In genomic region chr9:104808030-104808614, GRCh38 we compare ENCODE assay signal across 8 cellular contexts. TPM values are rescaled to one million over a fixed set of nuclear protein-coding genes. Genes with fewer than 3 reads are reported as not detected.
DNase-seq lines count a peak whose midpoint lies in the region; ATAC-seq, FAIRE-seq and TF ChIP-seq lines count a peak whose summit lies in the region.

No MANE protein-coding gene starts in this region.

- H2BK5ac ChIP-seq in mesenchymal stem cell (ENCODE audit: low read depth, low read length, poor library complexity, severe bottlenecking): no peak overlapping the region

- H4K20me1 ChIP-seq in endothelial cell of umbilical vein (replicated peaks; ENCODE audit: control insufficient read depth, extremely low read depth, insufficient read depth, low read length): no peaks in the 10 kb centered on the region
- H4K20me1 ChIP-seq in osteoblast (ENCODE audit: insufficient read depth, low read length): no peaks in the 10 kb centered on the region

- no peak overlapping the region for H3K27ac ChIP-seq in endothelial cell of umbilical vein (ENCODE audit: insufficient read depth, low read depth, low read length)
- no peak overlapping the region for H3K27ac ChIP-seq in osteoblast (ENCODE audit: low read depth, low read length)
- H3K27ac ChIP-seq in mesenchymal stem cell (ENCODE audit: low read length, poor library complexity, severe bottlenecking): no peak overlapping the region

- in situ Hi-C loops in HAP-1 (cut with MboI; ENCODE audit: low sequenced_read_pairs): no loop called here

- BruUV-seq in endothelial cell of umbilical vein (replicated peaks; lab: Mats Ljungman, UMichigan): no TSS peak

- no peak overlapping the region for H3K18ac ChIP-seq in mesenchymal stem cell (ENCODE audit: low read depth in 1 of 2, low read length in 2 of 2)

- H2BK120ac ChIP-seq in mesenchymal stem cell (ENCODE audit: low read depth, low read length): no peak overlapping the region

- intact Hi-C loops in endothelial cell of umbilical vein (cut with micrococcal nuclease): loop anchor here (1.0 to 2.0 kb wide), 5 partner anchors 21 to 607 kb away; no protein-coding TSS in a partner anchor

- no peak for TF ChIP-seq POLR2A in endothelial cell of umbilical vein (IDR thresholded peaks at IDR 0.05; ENCODE audit: low read depth, low read length)

- POLR2A ChIA-PET in endothelial cell of umbilical vein (lab: Charles Lee): interaction anchor here (0.6 kb wide), 1 partner anchor 609 kb away, joined by 5 read pairs; no protein-coding TSS in a partner anchor

- H2BK15ac ChIP-seq in mesenchymal stem cell (ENCODE audit: low read depth, poor library complexity, severe bottlenecking): no peak overlapping the region

- H3K9ac ChIP-seq in endothelial cell of umbilical vein (replicated peaks; ENCODE audit: extremely low read depth, insufficient read depth, low read length) (no peak overlapping the region), mesenchymal stem cell (ENCODE audit: low read length) (no peak overlapping the region)

- no peak overlapping the region for H3K23ac ChIP-seq in mesenchymal stem cell (ENCODE audit: low read length in 2 of 2)

- no peaks in the 10 kb centered on the region for H3K9me1 ChIP-seq in endothelial cell of umbilical vein (replicated peaks; ENCODE audit: control insufficient read depth, extremely low read depth, insufficient read depth, low read length)

- DNase-seq in HAP-1 (ENCODE audit: low spot score in 2 of 2) (peak; percentile 16 to 63), NCI-H345 (lab: John Stamatoyannopoulos, UW) (peak; percentile 69), endothelial cell of umbilical vein (ENCODE audit: low read depth, low spot score) (peak; percentile 46), osteoblast (ENCODE audit: insufficient read length, low spot score, missing footprints) (no peak), cerebellar nuclear complex (lab: John Stamatoyannopoulos, UW) (no peak), mesenchymal stem cell (no peak)

- H3K27me3 ChIP-seq in HAP-1 (ENCODE audit: low read depth) (no peaks in the 10 kb centered on the region), endothelial cell of umbilical vein (ENCODE audit: control insufficient read depth in 2 of 2, insufficient read depth in 2 of 2, low read length in 2 of 2) (no peaks in the 10 kb centered on the region), osteoblast (ENCODE audit: insufficient read depth, low read length) (no peaks in the 10 kb centered on the region), mesenchymal stem cell (ENCODE audit: control insufficient read depth in 1 of 2, insufficient read depth in 1 of 2, low read length in 2 of 2) (no peaks in the 10 kb centered on the region)

- ATAC-seq in GM21423 (IDR thresholded peaks at IDR 0.05; ENCODE audit: unreplicated experiment): no peak
- no peak for ATAC-seq in GM21526 (IDR thresholded peaks at IDR 0.05; ENCODE audit: low FRiP score, unreplicated experiment)

- H3K4me2 ChIP-seq in endothelial cell of umbilical vein (ENCODE audit: insufficient read depth, low read length) (no peak overlapping the region), osteoblast (ENCODE audit: insufficient read depth, low read length) (no peak overlapping the region), mesenchymal stem cell (ENCODE audit: low read length, poor library complexity, severe bottlenecking) (no peak overlapping the region)

- H3K79me1 ChIP-seq in mesenchymal stem cell (replicated peaks; ENCODE audit: low read length, poor library complexity, severe bottlenecking): peaks cover 5% of the 10 kb centered on the region

- no peak overlapping the region for H2AK5ac ChIP-seq in mesenchymal stem cell (ENCODE audit: low read length, severe bottlenecking)

- no peak overlapping the region for H4K8ac ChIP-seq in mesenchymal stem cell (ENCODE audit: low read length)

- dilution Hi-C loops in endothelial cell of umbilical vein (cut with MboI; ENCODE audit: extremely low pct_ligation_motif_present, low sequenced_read_pairs): no loop called here

- 79% methylated on average over 3 of the region's 3 CpGs for WGBS in mesenchymal stem cell

- no peak overlapping the region for H3K4ac ChIP-seq in mesenchymal stem cell (ENCODE audit: low read depth in 1 of 2, low read length in 2 of 2)

- no peaks in the 10 kb centered on the region for H3K79me2 ChIP-seq in endothelial cell of umbilical vein (ENCODE audit: control insufficient read depth, insufficient read depth, low read length)
- H3K79me2 ChIP-seq in osteoblast (ENCODE audit: insufficient read depth, low read length): no peaks in the 10 kb centered on the region

- peak; percentile 24 to 48 for TF ChIP-seq CTCF in endothelial cell of umbilical vein (IDR thresholded peaks at IDR 0.05; ENCODE audit: extremely low read depth in 1 of 2, insufficient read depth in 1 of 2, low read depth in 1 of 2, low read length in 2 of 2)
- TF ChIP-seq CTCF in osteoblast (IDR thresholded peaks at IDR 0.05; ENCODE audit: extremely low read depth, low read depth, low read length): peak; percentile 52

- no peak overlapping the region for H2AFZ ChIP-seq in endothelial cell of umbilical vein (ENCODE audit: low read depth, low read length)
- H2AFZ ChIP-seq in osteoblast (ENCODE audit: low read length): no peak overlapping the region
- H2AFZ ChIP-seq in mesenchymal stem cell (ENCODE audit: low read depth, low read length): no peak overlapping the region

- no peak overlapping the region for H4K91ac ChIP-seq in mesenchymal stem cell (ENCODE audit: low read length)

- CTCF ChIA-PET in endothelial cell of umbilical vein (lab: Charles Lee): interaction anchor here (0.6 to 1.8 kb wide), 12 partner anchors 22 to 609 kb away, joined by 3 to 7 read pairs (median 3); no protein-coding TSS in a partner anchor

- no peak overlapping the region for H3K4me3 ChIP-seq in HAP-1
- no peak overlapping the region for H3K4me3 ChIP-seq in endothelial cell of umbilical vein (replicated peaks in 1 of 3; ENCODE audit: insufficient read depth in 1 of 3, low read depth in 1 of 3, low read length in 3 of 3)
- H3K4me3 ChIP-seq in osteoblast (ENCODE audit: insufficient read depth, low read length): no peak overlapping the region
- H3K4me3 ChIP-seq in mesenchymal stem cell (ENCODE audit: insufficient read depth in 1 of 2, low read depth in 1 of 2, low read length in 2 of 2): no peak overlapping the region

- FAIRE-seq in endothelial cell of umbilical vein (lab: Jason Lieb, UNC): peak; percentile 50

- no peaks in the 10 kb centered on the region for H3K36me3 ChIP-seq in HAP-1 (replicated peaks)
- peaks cover 0 to 2% of the 10 kb centered on the region in 2 experiments for H3K36me3 ChIP-seq in endothelial cell of umbilical vein (ENCODE audit: control insufficient read depth in 2 of 2, extremely low read depth in 1 of 2, insufficient read depth in 2 of 2, low read length in 2 of 2)
- peaks cover 23% of the 10 kb centered on the region for H3K36me3 ChIP-seq in osteoblast (ENCODE audit: insufficient read depth, low read length)
- H3K36me3 ChIP-seq in mesenchymal stem cell (ENCODE audit: control insufficient read depth in 1 of 2, insufficient read depth in 2 of 2, low read depth in 1 of 2, low read length in 2 of 2): peaks cover 19 to 87% of the 10 kb centered on the region in 2 experiments

- no peak overlapping the region for H3K14ac ChIP-seq in mesenchymal stem cell (ENCODE audit: low read length in 2 of 2)

- H3K4me1 ChIP-seq in HAP-1: no peaks in the 10 kb centered on the region
- H3K4me1 ChIP-seq in endothelial cell of umbilical vein (ENCODE audit: control insufficient read depth, extremely low read depth, insufficient read depth, low read length): no peaks in the 10 kb centered on the region
- peaks cover 13% of the 10 kb centered on the region for H3K4me1 ChIP-seq in osteoblast (ENCODE audit: insufficient read depth, low read length)
- peaks cover 6% of the 10 kb centered on the region for H3K4me1 ChIP-seq in mesenchymal stem cell (ENCODE audit: control insufficient read depth, insufficient read depth, low read depth, low read length)

- no peak overlapping the region for H2BK12ac ChIP-seq in mesenchymal stem cell (ENCODE audit: low read length in 2 of 2)

- no peaks in the 10 kb centered on the region for H3K9me3 ChIP-seq in HAP-1
- no peaks in the 10 kb centered on the region for H3K9me3 ChIP-seq in endothelial cell of umbilical vein (replicated peaks; ENCODE audit: control insufficient read depth, insufficient read depth, low read length)
- no peaks in the 10 kb centered on the region for H3K9me3 ChIP-seq in osteoblast (ENCODE audit: low read depth, low read length)
- H3K9me3 ChIP-seq in mesenchymal stem cell (ENCODE audit: control insufficient read depth, low read length): no peaks in the 10 kb centered on the region

TF ChIP-seq in endothelial cell of umbilical vein, 7 proteins besides CTCF, POLR2A, EP300 and RAD21:
- TF ChIP-seq JUN (IDR thresholded peaks at IDR 0.05; ENCODE audit: borderline replicate concordance, insufficient read depth, insufficient read length, low read depth) (no peak), GATA2 (IDR thresholded peaks at IDR 0.05; ENCODE audit: insufficient read depth, insufficient read length, low read depth, low read length) (no peak), POLR2AphosphoS5 (IDR thresholded peaks at IDR 0.05; ENCODE audit: insufficient read depth, low read depth, low read length) (no peak), MYC (IDR thresholded peaks at IDR 0.05; ENCODE audit: low read depth, low read length) (no peak), FOS (IDR thresholded peaks at IDR 0.05; ENCODE audit: borderline replicate concordance, insufficient read depth, low read length) (no peak), MAX (IDR thresholded peaks at IDR 0.05; ENCODE audit: insufficient read depth, insufficient read length) (no peak), EZH2 (IDR thresholded peaks at IDR 0.05; ENCODE audit: borderline replicate concordance, low read depth, low read length, severe bottlenecking) (no peak)

RNA-seq across cellular contexts. Expression of gene NIPSNAP3B, which starts 44.2 kb away (rescaled TPM):
- total RNA-seq in endothelial cell of umbilical vein: 1.1 TPM in 2 replicates
- polyA plus RNA-seq in endothelial cell of umbilical vein: 0.24 and 0.40 TPM in 2 replicates
- 0.27 and 0.30 TPM in 2 replicates for polyA plus RNA-seq in endothelial cell of umbilical vein (2011; cell fraction: cytosol; rRNA removed)
- 1.6 and 2.0 TPM in 2 replicates for polyA plus RNA-seq in endothelial cell of umbilical vein (2011; cell fraction: nucleus; rRNA removed)
- 0.43 and 0.61 TPM in 2 replicates for polyA plus RNA-seq in endothelial cell of umbilical vein (2012)
- polyA minus RNA-seq in endothelial cell of umbilical vein: 0.38 TPM in 1 of 2 replicates, not detected in the other
- polyA minus RNA-seq in endothelial cell of umbilical vein (2011; cell fraction: cytosol; rRNA and poly(A)+ RNA removed): not detected
- 0.48 and 1.5 TPM in 2 replicates for polyA minus RNA-seq in endothelial cell of umbilical vein (2011; cell fraction: nucleus; rRNA and poly(A)+ RNA removed)
- 2.1 and 2.5 TPM in 2 replicates for total RNA-seq in osteoblast
- 0.51 TPM for polyA plus RNA-seq in mesenchymal stem cell (2013, experiment 1 of 2)
- polyA plus RNA-seq in mesenchymal stem cell (2013, experiment 2 of 2): 0.52 TPM

Comparison
In these comparisons a context has a peak if more than half of its experiments do, and no peak if none do; other contexts are left out.
1. DNase-seq: peak in HAP-1 (2 of 2), NCI-H345 (single experiment) and endothelial cell of umbilical vein (single experiment); none in osteoblast (single experiment), cerebellar nuclear complex (0 of 2) and mesenchymal stem cell (single experiment).